In genomic region chr10:71805776-71806705, GRCh38 we compare ENCODE assay signal across 10 cellular contexts. TPM values are rescaled to one million over a fixed set of nuclear protein-coding genes. Genes with fewer than 3 reads are reported as not detected.
DNase-seq lines count a peak whose midpoint lies in the region; ATAC-seq and TF ChIP-seq lines count a peak whose summit lies in the region.
"Had no signal": no experiment of that assay in that cellular context is flagged by ENCODE, and none has a peak within 500 bp of the region (broad histone marks: within the 10 kb centered on the region; RNA-seq: fewer than 3 reads in every experiment).

No MANE protein-coding gene starts in this region.

- DNase-seq in 8988T (peak; percentile 65), LoVo (ENCODE audit: low spot score) (peak; percentile 16), lung (ENCODE audit: low spot score) (peak; percentile 39), EL (no peak), GM10266 (ENCODE audit: extremely low spot score) (no peak)
- DNase-seq in effector memory CD8-positive, alpha-beta T cell = no peak
- DNase-seq in stimulated activated naive CD4-positive, alpha-beta T cell treated with Interleukin-2 at 50 U/mL for 16 hours (lab: John Stamatoyannopoulos, UW) = no peak
- DNase-seq: OCI-M1 had no signal

- H3K27ac ChIP-seq in lung (ENCODE audit: low read depth in 1 of 2, low read length in 1 of 2) = no peak overlapping the region

- H3K4me3 Mint-ChIP-seq in effector memory CD8-positive, alpha-beta T cell = no peak overlapping the region
- H3K4me3 Mint-ChIP-seq: activated naive CD8-positive, alpha-beta T cell had no signal

- no peaks in the 10 kb centered on the region for H3K9me3 ChIP-seq in lung (ENCODE audit: control insufficient read depth in 2 of 2, insufficient read depth in 1 of 2, low read length in 1 of 2)

- H3K4me3 ChIP-seq in lung = no peak overlapping the region

- no peak overlapping the region for H3K27ac Mint-ChIP-seq in effector memory CD8-positive, alpha-beta T cell
- H3K27ac Mint-ChIP-seq: activated naive CD8-positive, alpha-beta T cell had no signal

- H3K36me3 ChIP-seq in lung (ENCODE audit: control insufficient read depth in 2 of 2, insufficient read depth in 2 of 2, low read length in 2 of 2) = peaks cover 0 to 1% of the 10 kb centered on the region in 2 donors

- ATAC-seq in effector memory CD8-positive, alpha-beta T cell (replicated peaks) = peak; percentile 42
- ATAC-seq in lung (ENCODE audit: insufficient read depth, low FRiP score) = peak; percentile 57
- no peak for ATAC-seq in HG03135 (IDR thresholded peaks at IDR 0.05; ENCODE audit: unreplicated experiment)

- no peaks in the 10 kb centered on the region for H3K9me3 Mint-ChIP-seq in effector memory CD8-positive, alpha-beta T cell

- WGBS in lung, 2 donors = 36 to 52% methylated on average over 41 of the region's 41 CpGs

- H3K4me1 ChIP-seq in lung (ENCODE audit: control insufficient read depth in 2 of 2, insufficient read depth in 2 of 2, low read length in 2 of 2) = peaks cover 0 to 2% of the 10 kb centered on the region in 2 donors

- peaks cover 2% of the 10 kb centered on the region for H3K36me3 Mint-ChIP-seq in effector memory CD8-positive, alpha-beta T cell (ENCODE audit: insufficient read depth)

- H3K27me3 Mint-ChIP-seq in effector memory CD8-positive, alpha-beta T cell = no peaks in the 10 kb centered on the region
- H3K27me3 Mint-ChIP-seq: activated naive CD8-positive, alpha-beta T cell had no signal

- H3K27me3 ChIP-seq in lung (ENCODE audit: control insufficient read depth, insufficient read depth) = no peaks in the 10 kb centered on the region

- TF ChIP-seq CTCF in lung (IDR thresholded peaks at IDR 0.05; ENCODE audit: control extremely low read depth, extremely low read depth) = no peak
- no peak for TF ChIP-seq CTCF in GM10266 (IDR thresholded peaks at IDR 0.05; ENCODE audit: control insufficient read depth, insufficient read depth, low read depth, missing control alignments)

- H3K4me1 Mint-ChIP-seq in effector memory CD8-positive, alpha-beta T cell (ENCODE audit: low read depth in 2 of 2) = no peaks in the 10 kb centered on the region

RNA-seq across cellular contexts. Expression of gene VSIR, which starts 32.7 kb away (rescaled TPM):
- 100 to 1,000 TPM in 1 of 2 donors, 10 to 100 TPM in 1; 55.2 to 114 TPM for total RNA-seq in lung
- 100 to 1,000 TPM in 1 of 2 donors, 10 to 100 TPM in 1; 32.3 to 244 TPM for polyA plus RNA-seq in lung

RNA-seq across cellular contexts. Expression of gene PSAP, which starts 45.0 kb away (rescaled TPM):
- 1,000 to 10,000 TPM in 1 of 2 donors, 100 to 1,000 TPM in 1; 697 to 1,496 TPM for total RNA-seq in lung
- 1,000 to 10,000 TPM in 1 of 2 donors, 100 to 1,000 TPM in 1; 496 to 1,828 TPM for polyA plus RNA-seq in lung

Comparison
In these comparisons a context has a peak if more than half of its experiments do, and no peak if none do; other contexts are left out.
1. DNase-seq: peak in 8988T (single experiment), LoVo (single experiment) and lung (single experiment); none in effector memory CD8-positive, alpha-beta T cell (0 of 3), EL (single experiment), GM10266 (single experiment) and stimulated activated naive CD4-positive, alpha-beta T cell treated with Interleukin-2 at 50 U/mL for 16 hours (single experiment).